ENCODE assay signal across 2 cellular contexts in the genomic region with DNA sequence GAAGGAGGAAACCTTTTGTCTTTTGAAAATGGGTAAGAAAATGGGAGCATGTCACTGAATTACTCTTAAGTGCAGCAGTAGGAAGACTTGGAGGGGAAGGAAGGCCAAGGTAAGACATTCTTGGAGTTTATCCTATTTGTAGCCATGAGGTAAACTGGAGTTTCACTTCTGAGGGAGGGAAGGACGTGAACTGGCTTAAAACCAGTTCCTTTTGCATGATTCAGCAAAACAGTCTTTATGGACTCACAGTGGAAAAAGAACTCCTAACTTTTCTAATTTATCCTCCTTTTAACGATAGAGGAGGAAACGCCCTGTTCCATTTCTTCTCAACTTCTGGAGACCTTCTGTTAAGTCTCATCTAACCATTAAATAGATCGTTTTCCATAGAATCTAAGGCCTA.
TF ChIP-seq lines count a peak whose summit lies in the region.

No MANE protein-coding gene starts in this region.

TF ChIP-seq in SK-N-SH treated with all-trans-retinoic acid at 6 μM for 48 hours, 23 proteins besides CTCF, POLR2A, EP300 and RAD21 (continued from another document):
- TF ChIP-seq, protein P1, sequence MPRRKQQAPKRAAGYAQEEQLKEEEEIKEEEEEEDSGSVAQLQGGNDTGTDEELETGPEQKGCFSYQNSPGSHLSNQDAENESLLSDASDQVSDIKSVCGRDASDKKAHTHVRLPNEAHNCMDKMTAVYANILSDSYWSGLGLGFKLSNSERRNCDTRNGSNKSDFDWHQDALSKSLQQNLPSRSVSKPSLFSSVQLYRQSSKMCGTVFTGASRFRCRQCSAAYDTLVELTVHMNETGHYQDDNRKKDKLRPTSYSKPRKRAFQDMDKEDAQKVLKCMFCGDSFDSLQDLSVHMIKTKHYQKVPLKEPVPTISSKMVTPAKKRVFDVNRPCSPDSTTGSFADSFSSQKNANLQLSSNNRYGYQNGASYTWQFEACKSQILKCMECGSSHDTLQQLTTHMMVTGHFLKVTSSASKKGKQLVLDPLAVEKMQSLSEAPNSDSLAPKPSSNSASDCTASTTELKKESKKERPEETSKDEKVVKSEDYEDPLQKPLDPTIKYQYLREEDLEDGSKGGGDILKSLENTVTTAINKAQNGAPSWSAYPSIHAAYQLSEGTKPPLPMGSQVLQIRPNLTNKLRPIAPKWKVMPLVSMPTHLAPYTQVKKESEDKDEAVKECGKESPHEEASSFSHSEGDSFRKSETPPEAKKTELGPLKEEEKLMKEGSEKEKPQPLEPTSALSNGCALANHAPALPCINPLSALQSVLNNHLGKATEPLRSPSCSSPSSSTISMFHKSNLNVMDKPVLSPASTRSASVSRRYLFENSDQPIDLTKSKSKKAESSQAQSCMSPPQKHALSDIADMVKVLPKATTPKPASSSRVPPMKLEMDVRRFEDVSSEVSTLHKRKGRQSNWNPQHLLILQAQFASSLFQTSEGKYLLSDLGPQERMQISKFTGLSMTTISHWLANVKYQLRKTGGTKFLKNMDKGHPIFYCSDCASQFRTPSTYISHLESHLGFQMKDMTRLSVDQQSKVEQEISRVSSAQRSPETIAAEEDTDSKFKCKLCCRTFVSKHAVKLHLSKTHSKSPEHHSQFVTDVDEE (CRISPR knock-in tag; IDR thresholded peaks at IDR 0.05), result no peak
- TF ChIP-seq PPARA (CRISPR knock-in tag; IDR thresholded peaks at IDR 0.05; ENCODE audit: borderline replicate concordance), result no peak
TF ChIP-seq in SK-N-SH treated with all-trans-retinoic acid at 6 μM for 48 hours: peak in this region for 0.

TF ChIP-seq in WTC11, 78 proteins besides CTCF, POLR2A, EP300 and RAD21 (continued from another document):
- TF ChIP-seq, protein P2, sequence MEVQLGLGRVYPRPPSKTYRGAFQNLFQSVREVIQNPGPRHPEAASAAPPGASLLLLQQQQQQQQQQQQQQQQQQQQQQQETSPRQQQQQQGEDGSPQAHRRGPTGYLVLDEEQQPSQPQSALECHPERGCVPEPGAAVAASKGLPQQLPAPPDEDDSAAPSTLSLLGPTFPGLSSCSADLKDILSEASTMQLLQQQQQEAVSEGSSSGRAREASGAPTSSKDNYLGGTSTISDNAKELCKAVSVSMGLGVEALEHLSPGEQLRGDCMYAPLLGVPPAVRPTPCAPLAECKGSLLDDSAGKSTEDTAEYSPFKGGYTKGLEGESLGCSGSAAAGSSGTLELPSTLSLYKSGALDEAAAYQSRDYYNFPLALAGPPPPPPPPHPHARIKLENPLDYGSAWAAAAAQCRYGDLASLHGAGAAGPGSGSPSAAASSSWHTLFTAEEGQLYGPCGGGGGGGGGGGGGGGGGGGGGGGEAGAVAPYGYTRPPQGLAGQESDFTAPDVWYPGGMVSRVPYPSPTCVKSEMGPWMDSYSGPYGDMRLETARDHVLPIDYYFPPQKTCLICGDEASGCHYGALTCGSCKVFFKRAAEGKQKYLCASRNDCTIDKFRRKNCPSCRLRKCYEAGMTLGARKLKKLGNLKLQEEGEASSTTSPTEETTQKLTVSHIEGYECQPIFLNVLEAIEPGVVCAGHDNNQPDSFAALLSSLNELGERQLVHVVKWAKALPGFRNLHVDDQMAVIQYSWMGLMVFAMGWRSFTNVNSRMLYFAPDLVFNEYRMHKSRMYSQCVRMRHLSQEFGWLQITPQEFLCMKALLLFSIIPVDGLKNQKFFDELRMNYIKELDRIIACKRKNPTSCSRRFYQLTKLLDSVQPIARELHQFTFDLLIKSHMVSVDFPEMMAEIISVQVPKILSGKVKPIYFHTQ (CRISPR knock-in tag; IDR thresholded peaks at IDR 0.05), result no peak
- TF ChIP-seq SMAD4 (CRISPR knock-in tag; IDR thresholded peaks at IDR 0.05) (no peak), ZNF138 (CRISPR knock-in tag; conservative IDR thresholded peaks at IDR 0.05) (no peak), FOXP1 (CRISPR knock-in tag; IDR thresholded peaks at IDR 0.05; ENCODE audit: borderline replicate concordance) (no peak), SOX15 (CRISPR knock-in tag; IDR thresholded peaks at IDR 0.05) (no peak), E2F1 (CRISPR knock-in tag; IDR thresholded peaks at IDR 0.05) (no peak)
